9 cellular contexts compared by ENCODE assay signal in genomic region chr1:53998223-53998622, GRCh38. TPM values are rescaled to one million over a fixed set of nuclear protein-coding genes. Genes with fewer than 3 reads are reported as not detected.
"Had no signal": no experiment of that assay in that cellular context is flagged by ENCODE, and none has a peak within 500 bp of the region (broad histone marks: within the 10 kb centered on the region; RNA-seq: fewer than 3 reads in every experiment).

No MANE protein-coding gene starts in this region.

- FAIRE-seq: G401.6, GM12878, GM12891, GM12892, GM18507, GM19239 had no signal

- DNase-seq: GDM1, GF-D8 had no signal

- ATAC-seq: GM12878 had no signal

- H3K4me3 ChIP-seq: GM12878 had no signal

RNA-seq across cellular contexts. Expression of gene LDLRAD1, which starts 19.8 kb away (rescaled TPM):
- total RNA-seq: G401, GM12878 had no signal
- polyA plus RNA-seq: GM12878 had no signal
